In genomic region chr12:91618281-91618680, GRCh38 we compare ENCODE assay signal across 19 cellular contexts.
DNase-seq lines count a peak whose midpoint lies in the region; ATAC-seq, FAIRE-seq and TF ChIP-seq lines count a peak whose summit lies in the region.
"Had no signal": no experiment of that assay in that cellular context is flagged by ENCODE, and none has a peak within 500 bp of the region (broad histone marks: within the 10 kb centered on the region; RNA-seq: fewer than 3 reads in every experiment).

No MANE protein-coding gene starts in this region.

- H3K4me3 ChIP-seq in HepG2 (replicated peaks in 1 of 3; ENCODE audit: insufficient read depth in 1 of 3, low read depth in 2 of 3, low read length in 3 of 3) (no peak overlapping the region), right lobe of liver (no peak overlapping the region), RWPE2 (ENCODE audit: severe bottlenecking) (no peak overlapping the region), smooth muscle cell (no peak overlapping the region)
- H3K4me3 ChIP-seq: GM23338, heart left ventricle, ovary, upper lobe of left lung had no signal

- TF ChIP-seq CTCF in HepG2 (CRISPR knock-in tag; IDR thresholded peaks at IDR 0.05) (no peak), right lobe of liver (IDR thresholded peaks at IDR 0.05) (no peak), RWPE2 (IDR thresholded peaks at IDR 0.05; ENCODE audit: poor library complexity, severe bottlenecking) (no peak), smooth muscle cell (IDR thresholded peaks at IDR 0.05; ENCODE audit: borderline replicate concordance, insufficient read depth, poor library complexity, severe bottlenecking) (no peak)

- H3K27ac Mint-ChIP-seq in immature natural killer cell, result no peak overlapping the region
- H3K27ac Mint-ChIP-seq: activated CD4-positive, alpha-beta T cell treated with anti-CD3 and anti-CD28 coated beads, Interleukin-2, amount 10 ng/mL, durations not matched to agents 24 days and 14 days; effector memory CD8-positive, alpha-beta T cell; GM23338; naive thymus-derived CD4-positive, alpha-beta T cell had no signal

- H3K9me3 ChIP-seq in HepG2 (ENCODE audit: low read length) (no peaks in the 10 kb centered on the region), right lobe of liver (no peaks in the 10 kb centered on the region), RWPE2 (ENCODE audit: severe bottlenecking) (no peaks in the 10 kb centered on the region), smooth muscle cell (replicated peaks; ENCODE audit: low read depth) (no peaks in the 10 kb centered on the region)
- H3K9me3 ChIP-seq: heart left ventricle, ovary, upper lobe of left lung had no signal

- TF ChIP-seq EP300 in HepG2 (IDR thresholded peaks at IDR 0.05; ENCODE audit: low read depth in 2 of 2, low read length in 2 of 2) (no peak), HepG2 (CRISPR knock-in tag; IDR thresholded peaks at IDR 0.05; ENCODE audit: borderline replicate concordance) (no peak)

- intact Hi-C loops in HepG2 (cut with micrococcal nuclease; ENCODE audit: unreplicated experiment) (no loop called here), right lobe of liver (cut with DNase I) (no loop called here)

- H3K27me3 ChIP-seq in HepG2 (ENCODE audit: control insufficient read depth in 1 of 2, insufficient read depth in 2 of 2, low read length in 2 of 2), result no peaks in the 10 kb centered on the region
- no peaks in the 10 kb centered on the region for H3K27me3 ChIP-seq in right lobe of liver
- no peaks in the 10 kb centered on the region for H3K27me3 ChIP-seq in RWPE2 (ENCODE audit: insufficient read depth, poor library complexity, severe bottlenecking)
- H3K27me3 ChIP-seq in smooth muscle cell (ENCODE audit: low read depth), result no peaks in the 10 kb centered on the region
- H3K27me3 ChIP-seq: heart left ventricle, ovary, upper lobe of left lung had no signal

- in situ Hi-C loops in HepG2 (cut with HindIII; ENCODE audit: extremely low pct_ligation_motif_present, low pct_unique_long_range_greater_than_20kb), result no loop called here

- FAIRE-seq in HepG2 (lab: Jason Lieb, UNC), result no peak

- no peaks in the 10 kb centered on the region for H3K36me3 ChIP-seq in HepG2 (replicated peaks in 1 of 2; ENCODE audit: control insufficient read depth in 1 of 2, insufficient read depth in 2 of 2, low read length in 2 of 2)
- no peaks in the 10 kb centered on the region for H3K36me3 ChIP-seq in right lobe of liver
- H3K36me3 ChIP-seq in RWPE2 (ENCODE audit: low read depth), result no peaks in the 10 kb centered on the region
- H3K36me3 ChIP-seq in smooth muscle cell (ENCODE audit: low read depth), result no peaks in the 10 kb centered on the region
- H3K36me3 ChIP-seq: heart left ventricle, ovary, upper lobe of left lung had no signal

- 19% methylated on average over 2 of the region's 2 CpGs for WGBS in HepG2 (ENCODE audit: low lambda C conversion rate)
- 71% methylated on average over 2 of the region's 2 CpGs for WGBS in right lobe of liver (ENCODE audit: insufficient coverage, low coverage, low lambda C conversion rate, missing lambda C conversion rate)
- WGBS in smooth muscle cell (ENCODE audit: low lambda C conversion rate), result 88% methylated on average over 2 of the region's 2 CpGs

- no peaks in the 10 kb centered on the region for H3K36me3 Mint-ChIP-seq in immature natural killer cell
- H3K36me3 Mint-ChIP-seq: naive thymus-derived CD4-positive, alpha-beta T cell had no signal

- BruUV-seq in HepG2 (replicated peaks; lab: Mats Ljungman, UMichigan), result no TSS peak

- DNase-seq in HepG2 (ENCODE audit: low spot score) (no peak), right lobe of liver (no peak), RWPE2 (ENCODE audit: low spot score) (no peak), smooth muscle cell (lab: John Stamatoyannopoulos, UW; ENCODE audit: unreplicated experiment) (no peak), immature natural killer cell (no peak), activated T-cell treated with anti-CD3 and anti-CD28 coated beads for 4 hours (no peak)
- DNase-seq: activated CD4-positive, alpha-beta T cell treated with anti-CD3 and anti-CD28 coated beads, Interleukin-2, amount 10 ng/mL, durations not matched to agents 24 days and 14 days; activated gamma-delta T cell; cerebellar nuclear complex; DMS79 treated with DMSO at 0.1 percent for 48 hours; effector memory CD8-positive, alpha-beta T cell; heart left ventricle; naive thymus-derived CD4-positive, alpha-beta T cell; NCI-H748 treated with DMSO at 0.1 percent for 48 hours; ovary; upper lobe of left lung had no signal

- H3F3A ChIP-seq in smooth muscle cell (ENCODE audit: low read depth), result no peaks in the 10 kb centered on the region

- H3K4me1 Mint-ChIP-seq in immature natural killer cell, result no peaks in the 10 kb centered on the region

- TF ChIP-seq RAD21 in HepG2 (CRISPR knock-in tag; IDR thresholded peaks at IDR 0.05), result no peak

- no peak overlapping the region for H2AFZ ChIP-seq in HepG2 (ENCODE audit: low read length)
- no peak overlapping the region for H2AFZ ChIP-seq in smooth muscle cell (ENCODE audit: low read depth)
- H2AFZ ChIP-seq: GM23338 had no signal

- H3K4me1 ChIP-seq in HepG2 (ENCODE audit: insufficient read depth, low read length) (no peaks in the 10 kb centered on the region), right lobe of liver (no peaks in the 10 kb centered on the region), RWPE2 (ENCODE audit: insufficient read depth, poor library complexity, severe bottlenecking) (peaks cover 10% of the 10 kb centered on the region), smooth muscle cell (ENCODE audit: low read depth) (peaks cover 3% of the 10 kb centered on the region)
- H3K4me1 ChIP-seq: upper lobe of left lung had no signal

- peaks cover 2 to 18% (median 2%) of the 10 kb centered on the region in 3 donors for H3K27me3 Mint-ChIP-seq in immature natural killer cell (ENCODE audit: low read depth in 3 of 3)
- H3K27me3 Mint-ChIP-seq: activated CD4-positive, alpha-beta T cell treated with anti-CD3 and anti-CD28 coated beads, Interleukin-2, amount 10 ng/mL, durations not matched to agents 24 days and 14 days had no signal

- H3K4me2 ChIP-seq in HepG2 (ENCODE audit: low read depth, low read length), result no peak overlapping the region
- H3K4me2 ChIP-seq in smooth muscle cell, result no peak overlapping the region
- H3K4me2 ChIP-seq: GM23338 had no signal

- H3K79me2 ChIP-seq in HepG2 (ENCODE audit: insufficient read depth, low read length), result no peaks in the 10 kb centered on the region
- H3K79me2 ChIP-seq in smooth muscle cell (ENCODE audit: low read depth), result no peaks in the 10 kb centered on the region

- CTCF ChIA-PET in HepG2 (lab: Yijun Ruan, JAX; ENCODE audit: low intra/inter-chr PET ratio, low total read pairs), result no interaction called here

- H3K9me3 Mint-ChIP-seq in immature natural killer cell, result peaks cover 0 to 5% (median 0%) of the 10 kb centered on the region in 6 donors
- H3K9me3 Mint-ChIP-seq: effector memory CD8-positive, alpha-beta T cell; GM23338 had no signal

- ATAC-seq in HepG2 (no peak), right lobe of liver (no peak), HG03175 (IDR thresholded peaks at IDR 0.05; ENCODE audit: unreplicated experiment) (peak; percentile 53), RWPE2 (ENCODE audit: low read depth) (no peak), HG02970 (IDR thresholded peaks at IDR 0.05; ENCODE audit: low FRiP score, unreplicated experiment) (no peak)
- ATAC-seq: effector memory CD8-positive, alpha-beta T cell; GM23338; heart left ventricle; naive thymus-derived CD4-positive, alpha-beta T cell had no signal

- no peak for TF ChIP-seq POLR2A in HepG2 (IDR thresholded peaks at IDR 0.05; ENCODE audit: insufficient read depth in 1 of 2, low read depth in 2 of 2, low read length in 2 of 2)
- no peak for TF ChIP-seq POLR2A in right lobe of liver (IDR thresholded peaks at IDR 0.05)

- no peaks in the 10 kb centered on the region for H4K20me1 ChIP-seq in HepG2 (ENCODE audit: insufficient read depth, low read length)
- no peaks in the 10 kb centered on the region for H4K20me1 ChIP-seq in smooth muscle cell (ENCODE audit: low read depth)

- H3K4me3 Mint-ChIP-seq in immature natural killer cell, result no peak overlapping the region
- H3K4me3 Mint-ChIP-seq: activated CD4-positive, alpha-beta T cell treated with anti-CD3 and anti-CD28 coated beads, Interleukin-2, amount 10 ng/mL, durations not matched to agents 24 days and 14 days; effector memory CD8-positive, alpha-beta T cell; GM23338; naive thymus-derived CD4-positive, alpha-beta T cell had no signal

- H3K27ac ChIP-seq in HepG2 (ENCODE audit: extremely low read length, insufficient read depth, low read length), result no peak overlapping the region
- H3K27ac ChIP-seq in right lobe of liver, result no peak overlapping the region
- peak overlapping the region; percentile 31 for H3K27ac ChIP-seq in RWPE2 (ENCODE audit: poor library complexity, severe bottlenecking)
- H3K27ac ChIP-seq in smooth muscle cell (ENCODE audit: low read depth), result peak overlapping the region; percentile 21
- H3K27ac ChIP-seq: heart left ventricle, ovary, upper lobe of left lung had no signal

- H3K9ac ChIP-seq in HepG2 (ENCODE audit: insufficient read depth, low read depth, low read length) (no peak overlapping the region), smooth muscle cell (ENCODE audit: low read depth) (no peak overlapping the region)

- POLR2A ChIA-PET in HepG2 (lab: Yijun Ruan, JAX), result no interaction called here

TF ChIP-seq in HepG2, 621 proteins besides CTCF, POLR2A, EP300 and RAD21 (continues in another document):
- TF ChIP-seq NFRKB (IDR thresholded peaks at IDR 0.05) (no peak), JARID2 (CRISPR knock-in tag; IDR thresholded peaks at IDR 0.05; ENCODE audit: insufficient replicate concordance) (no peak), TFDP1 (CRISPR knock-in tag; IDR thresholded peaks at IDR 0.05; ENCODE audit: borderline replicate concordance) (no peak)

Comparison
In these comparisons a context has a peak if more than half of its experiments do, and no peak if none do; other contexts are left out.
1. H3K27ac ChIP-seq: peak in RWPE2 (single experiment) and smooth muscle cell (single experiment); none in HepG2 (single experiment) and right lobe of liver (0 of 3).